2 cellular contexts compared by ENCODE assay signal in genomic region chr11:1637628-1638027, GRCh38.
TF ChIP-seq lines count a peak whose summit lies in the region.

No MANE protein-coding gene starts in this region.

TF ChIP-seq in HepG2, 621 proteins besides CTCF, POLR2A, EP300 and RAD21:
- TF ChIP-seq IRF2 (CRISPR knock-in tag; IDR thresholded peaks at IDR 0.05) (no peak), MAFK (conservative IDR thresholded peaks at IDR 0.05 in 1 of 2, IDR thresholded peaks at IDR 0.05 in 1 of 2; ENCODE audit: low read length in 2 of 2) (peak; percentile 52 to 74; a peak in 3 of 4 replicates), ZNF547 (CRISPR knock-in tag; IDR thresholded peaks at IDR 0.05) (no peak), ATF4 (CRISPR knock-in tag; IDR thresholded peaks at IDR 0.05) (no peak), FOXA3 (CRISPR knock-in tag; IDR thresholded peaks at IDR 0.05) (no peak), MAFF (IDR thresholded peaks at IDR 0.05; ENCODE audit: low read depth, low read length) (peak; percentile 67)
- TF ChIP-seq, protein P1, sequence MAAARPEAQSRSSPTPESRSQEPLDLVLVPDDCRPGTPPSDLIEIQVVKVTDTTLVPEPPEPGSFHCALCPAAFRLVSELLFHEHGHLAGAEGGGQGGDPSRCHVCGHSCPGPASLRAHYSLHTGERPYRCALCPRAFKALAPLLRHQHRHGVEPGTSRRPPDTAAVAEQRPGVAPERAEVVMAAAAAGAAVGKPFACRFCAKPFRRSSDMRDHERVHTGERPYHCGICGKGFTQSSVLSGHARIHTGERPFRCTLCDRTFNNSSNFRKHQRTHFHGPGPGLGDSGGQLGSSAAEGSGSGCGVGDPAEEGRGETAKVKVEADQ (CRISPR knock-in tag; IDR thresholded peaks at IDR 0.05; ENCODE audit: borderline replicate concordance), result no peak

TF ChIP-seq in GM23338, 12 proteins besides CTCF, POLR2A, EP300 and RAD21:
- no peak for TF ChIP-seq EZH2phosphoT487 (IDR thresholded peaks at IDR 0.05; ENCODE audit: unreplicated experiment)
- TF ChIP-seq EZH2 (IDR thresholded peaks at IDR 0.05; ENCODE audit: low read depth, unreplicated experiment), result no peak
- TF ChIP-seq POLR2AphosphoS5 (IDR thresholded peaks at IDR 0.05; ENCODE audit: low read depth), result no peak
- no peak for TF ChIP-seq ETS1 (IDR thresholded peaks at IDR 0.05)
- TF ChIP-seq ZNF114 (CRISPR knock-in tag; IDR thresholded peaks at IDR 0.05), result no peak
- no peak for TF ChIP-seq CREB1 (CRISPR knock-in tag; IDR thresholded peaks at IDR 0.05; ENCODE audit: low read depth)
- TF ChIP-seq ZNF331 (CRISPR knock-in tag; IDR thresholded peaks at IDR 0.05; ENCODE audit: low read depth), result no peak
- no peak for TF ChIP-seq STAT1 (IDR thresholded peaks at IDR 0.05; ENCODE audit: unreplicated experiment)
- no peak for TF ChIP-seq JUNB (IDR thresholded peaks at IDR 0.05; ENCODE audit: unreplicated experiment)
- TF ChIP-seq REST (IDR thresholded peaks at IDR 0.05; ENCODE audit: unreplicated experiment), result no peak
- TF ChIP-seq ZNF462 (CRISPR knock-in tag; IDR thresholded peaks at IDR 0.05), result no peak
- TF ChIP-seq NANOG (IDR thresholded peaks at IDR 0.05; ENCODE audit: borderline replicate concordance), result no peak
